In the genomic region with DNA sequence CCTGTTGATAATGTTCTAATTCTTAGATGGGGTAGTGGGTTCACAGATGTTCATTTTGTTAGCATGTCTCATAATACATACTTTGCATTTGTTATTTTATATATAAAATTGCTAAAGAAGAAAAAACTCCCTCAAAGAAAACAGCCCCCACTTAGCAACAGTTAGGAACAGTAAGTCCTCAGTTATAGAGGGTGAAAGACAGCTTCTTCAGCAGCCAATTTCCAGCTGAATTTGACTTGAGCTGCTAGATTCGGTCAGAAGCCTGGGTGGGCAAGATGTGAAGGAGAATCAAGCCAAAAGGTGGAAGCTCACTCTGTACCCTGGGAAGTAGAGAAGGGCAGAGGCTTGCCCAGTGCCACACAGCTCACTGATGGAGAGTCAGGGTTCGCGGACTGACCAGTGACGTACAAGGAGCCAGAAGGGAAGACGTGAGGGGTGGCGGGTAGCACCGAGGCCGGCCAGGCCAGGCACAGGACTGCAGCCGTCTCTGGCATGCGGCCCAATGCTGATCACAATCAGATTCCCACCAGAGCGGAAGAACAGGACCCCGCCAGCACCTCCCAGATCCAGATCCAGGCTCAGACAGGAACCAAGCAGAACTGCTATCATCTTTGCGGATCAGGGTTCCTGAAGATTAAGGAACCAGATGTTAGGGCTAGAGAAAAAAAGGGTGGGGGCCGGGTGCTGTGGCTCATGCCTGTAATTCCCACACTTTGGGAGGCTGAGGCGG, we compare ENCODE assay signal across 19 cellular contexts. TPM values are rescaled to one million over a fixed set of nuclear protein-coding genes. Genes with fewer than 3 reads are reported as not detected.
DNase-seq lines count a peak whose midpoint lies in the region; ATAC-seq and TF ChIP-seq lines count a peak whose summit lies in the region.
"Had no signal": no experiment of that assay in that cellular context is flagged by ENCODE, and none has a peak within 500 bp of the region (broad histone marks: within the 10 kb centered on the region; RNA-seq: fewer than 3 reads in every experiment).

No MANE protein-coding gene starts in this region.

- intact Hi-C loops in Calu3 (cut with micrococcal nuclease; ENCODE audit: unreplicated experiment), result no loop called here

- H2AFZ ChIP-seq in smooth muscle cell (ENCODE audit: low read depth), result peak overlapping the region; percentile 41

- H3K27ac Mint-ChIP-seq in Calu3 (ENCODE audit: unreplicated experiment), result no peak overlapping the region
- H3K27ac Mint-ChIP-seq: activated CD8-positive, alpha-beta T cell treated with anti-CD3 and anti-CD28 coated beads for 36 hours; activated naive CD8-positive, alpha-beta T cell treated with anti-CD3 and anti-CD28 coated beads, Interleukin-2, amount 10 ng/mL, durations not matched to agents 7 days and 5 days; activated T-cell treated with anti-CD3 and anti-CD28 coated beads, Interleukin-2, amount 50 U/mL, for 72 hours; effector memory CD8-positive, alpha-beta T cell; nephron had no signal

- no peaks in the 10 kb centered on the region for H3K27me3 Mint-ChIP-seq in Calu3 (ENCODE audit: unreplicated experiment)
- H3K27me3 Mint-ChIP-seq: activated CD8-positive, alpha-beta T cell treated with anti-CD3 and anti-CD28 coated beads for 36 hours had no signal

- H3K27ac ChIP-seq in lung (ENCODE audit: low read depth in 1 of 2, low read length in 1 of 2), result peak overlapping the region; percentile 48 to 55
- no peak overlapping the region for H3K27ac ChIP-seq in smooth muscle cell (ENCODE audit: low read depth)
- H3K27ac ChIP-seq: suprapubic skin, VCaP had no signal

- H3K4me2 ChIP-seq in smooth muscle cell, result no peak overlapping the region

- no TSS peak for BruUV-seq in Calu3 (replicated peaks; lab: Mats Ljungman, UMichigan)

- H3F3A ChIP-seq in smooth muscle cell (ENCODE audit: low read depth), result peaks cover 5% of the 10 kb centered on the region

- ATAC-seq in lung (ENCODE audit: insufficient read depth, low FRiP score), result no peak
- ATAC-seq in activated CD4-positive, CD25-positive, alpha-beta regulatory T cell treated with anti-CD3 and anti-CD28 coated beads, Interleukin-2, amount 50 U/mL, for 24 hours, result no peak
- ATAC-seq: activated CD8-positive, alpha-beta T cell treated with anti-CD3 and anti-CD28 coated beads for 36 hours; activated T-cell treated with anti-CD3 and anti-CD28 coated beads, Interleukin-2, amount 50 U/mL, for 72 hours; effector memory CD8-positive, alpha-beta T cell; HCT116 had no signal

- DNase-seq in fibroblast of villous mesenchyme (ENCODE audit: low read depth), result peak; percentile 28
- DNase-seq in lung (ENCODE audit: low spot score), result peak; percentile 43
- no peak for DNase-seq in smooth muscle cell (lab: John Stamatoyannopoulos, UW; ENCODE audit: unreplicated experiment)
- no peak for DNase-seq in amniotic stem cell (lab: John Stamatoyannopoulos, UW)
- no peak for DNase-seq in stimulated activated CD4-positive, alpha-beta T cell treated with anti-CD3 and anti-CD28 coated beads, Interleukin-2, amount 100 ng/mL, for 48 hours
- DNase-seq in Calu3, result no peak
- DNase-seq: activated CD8-positive, alpha-beta T cell treated with anti-CD3 and anti-CD28 coated beads for 36 hours; activated naive CD8-positive, alpha-beta T cell treated with anti-CD3 and anti-CD28 coated beads, Interleukin-2, amount 10 ng/mL, durations not matched to agents 7 days and 5 days; activated T-cell treated with anti-CD3 and anti-CD28 coated beads, Interleukin-2, amount 50 U/mL, for 72 hours; effector memory CD8-positive, alpha-beta T cell; NCI-H1930; NCI-H526; stimulated activated CD4-positive, alpha-beta T cell treated with anti-CD3 and anti-CD28 coated beads, Interleukin-2, amount 100 ng/mL, for 24 hours had no signal

- TF ChIP-seq CTCF in fibroblast of villous mesenchyme (IDR thresholded peaks at IDR 0.05; ENCODE audit: insufficient read depth, low read depth, low read length) (no peak), lung (IDR thresholded peaks at IDR 0.05; ENCODE audit: control extremely low read depth, extremely low read depth) (no peak), smooth muscle cell (IDR thresholded peaks at IDR 0.05; ENCODE audit: borderline replicate concordance, insufficient read depth, poor library complexity, severe bottlenecking) (no peak), Calu3 (IDR thresholded peaks at IDR 0.05; ENCODE audit: unreplicated experiment) (no peak)

- H3K9me3 ChIP-seq in lung (ENCODE audit: control insufficient read depth in 2 of 2, insufficient read depth in 1 of 2, low read length in 1 of 2) (no peaks in the 10 kb centered on the region), smooth muscle cell (replicated peaks; ENCODE audit: low read depth) (no peaks in the 10 kb centered on the region)
- H3K9me3 ChIP-seq: suprapubic skin had no signal

- H3K36me3 ChIP-seq in lung (ENCODE audit: control insufficient read depth in 2 of 2, insufficient read depth in 2 of 2, low read length in 2 of 2) (no peaks in the 10 kb centered on the region), smooth muscle cell (ENCODE audit: low read depth) (no peaks in the 10 kb centered on the region)
- H3K36me3 ChIP-seq: suprapubic skin had no signal

- no peak overlapping the region for H3K4me3 Mint-ChIP-seq in Calu3 (ENCODE audit: low read depth, unreplicated experiment)
- H3K4me3 Mint-ChIP-seq: activated CD8-positive, alpha-beta T cell treated with anti-CD3 and anti-CD28 coated beads for 36 hours; activated naive CD8-positive, alpha-beta T cell treated with anti-CD3 and anti-CD28 coated beads, Interleukin-2, amount 10 ng/mL, durations not matched to agents 7 days and 5 days; activated T-cell treated with anti-CD3 and anti-CD28 coated beads, Interleukin-2, amount 50 U/mL, for 72 hours; effector memory CD8-positive, alpha-beta T cell; nephron had no signal

- H3K4me1 Mint-ChIP-seq in Calu3 (ENCODE audit: low read depth, unreplicated experiment), result no peaks in the 10 kb centered on the region

- H3K9me3 Mint-ChIP-seq in Calu3 (ENCODE audit: low read depth, unreplicated experiment), result no peaks in the 10 kb centered on the region
- H3K9me3 Mint-ChIP-seq: activated CD8-positive, alpha-beta T cell treated with anti-CD3 and anti-CD28 coated beads for 36 hours; activated naive CD8-positive, alpha-beta T cell treated with anti-CD3 and anti-CD28 coated beads, Interleukin-2, amount 10 ng/mL, durations not matched to agents 7 days and 5 days; activated T-cell treated with anti-CD3 and anti-CD28 coated beads, Interleukin-2, amount 50 U/mL, for 72 hours; effector memory CD8-positive, alpha-beta T cell; nephron had no signal

- H3K36me3 Mint-ChIP-seq in Calu3 (ENCODE audit: insufficient read depth, unreplicated experiment), result no peaks in the 10 kb centered on the region
- H3K36me3 Mint-ChIP-seq: activated naive CD8-positive, alpha-beta T cell treated with anti-CD3 and anti-CD28 coated beads, Interleukin-2, amount 10 ng/mL, durations not matched to agents 7 days and 5 days had no signal

- CTCF ChIA-PET in Calu3 (lab: Charles Lee), result no interaction called here

- WGBS in lung, 2 donors, result 63 to 74% methylated on average over 15 of the region's 15 CpGs
- 59% methylated on average over 15 of the region's 15 CpGs for WGBS in smooth muscle cell (ENCODE audit: low lambda C conversion rate)

- H4K20me1 ChIP-seq in smooth muscle cell (ENCODE audit: low read depth), result no peaks in the 10 kb centered on the region

- H3K9ac ChIP-seq in smooth muscle cell (ENCODE audit: low read depth), result no peak overlapping the region

- H3K4me3 ChIP-seq in fibroblast of villous mesenchyme (ENCODE audit: low read depth, low read length), result no peak overlapping the region
- no peak overlapping the region for H3K4me3 ChIP-seq in lung
- H3K4me3 ChIP-seq in smooth muscle cell, result no peak overlapping the region
- H3K4me3 ChIP-seq: suprapubic skin had no signal

- no peaks in the 10 kb centered on the region for H3K79me2 ChIP-seq in smooth muscle cell (ENCODE audit: low read depth)

- peaks cover 0 to 7% of the 10 kb centered on the region in 2 donors for H3K4me1 ChIP-seq in lung (ENCODE audit: control insufficient read depth in 2 of 2, insufficient read depth in 2 of 2, low read length in 2 of 2)
- no peaks in the 10 kb centered on the region for H3K4me1 ChIP-seq in smooth muscle cell (ENCODE audit: low read depth)
- H3K4me1 ChIP-seq: suprapubic skin had no signal

- H3K27me3 ChIP-seq in lung (ENCODE audit: control insufficient read depth, insufficient read depth) (no peaks in the 10 kb centered on the region), smooth muscle cell (ENCODE audit: low read depth) (no peaks in the 10 kb centered on the region)
- H3K27me3 ChIP-seq: suprapubic skin had no signal

TF ChIP-seq in PFSK-1, 5 proteins besides CTCF, POLR2A, EP300 and RAD21 (continues in another document):
- TF ChIP-seq FOXP2 (optimal IDR thresholded peaks at IDR 0.05; ENCODE audit: borderline replicate concordance, extremely low read depth, extremely low read length, insufficient read depth) (peak; percentile 66), POLR2AphosphoS5 (IDR thresholded peaks at IDR 0.05; ENCODE audit: low read depth, low read length) (no peak)

RNA-seq across cellular contexts. Expression of a gene that starts 30.4 kb away (rescaled TPM):
- 0.46 TPM for polyA plus RNA-seq in PFSK-1 (2012; ENCODE audit: insufficient read length, low read depth)
- total RNA-seq in fibroblast of villous mesenchyme (under 0.01 and 0.32 TPM in 2 replicates), lung (100 to 1,000 TPM; 272 to 285 TPM), smooth muscle cell (0.09 TPM in 1 of 2 replicates, not detected in the other), Calu3 (2022) (not detected in 2 replicates)
- polyA plus RNA-seq in lung (100 to 1,000 TPM in 1 of 2 donors, 10 to 100 TPM in 1; 65.6 to 226 TPM), smooth muscle cell (0.19 and 0.79 TPM in 2 replicates)

RNA-seq across cellular contexts. Expression of a gene that starts 45.3 kb away (rescaled TPM):
- polyA plus RNA-seq in PFSK-1 (2012; ENCODE audit: insufficient read length, low read depth), result 16.1 TPM
- 120 and 209 TPM in 2 replicates for total RNA-seq in fibroblast of villous mesenchyme
- total RNA-seq in lung, result 100 to 1,000 TPM; 240 to 406 TPM
- 100 to 1,000 TPM; 352 to 425 TPM for polyA plus RNA-seq in lung
- total RNA-seq in smooth muscle cell, result 153 and 207 TPM in 2 replicates
- polyA plus RNA-seq in smooth muscle cell, result 144 and 236 TPM in 2 replicates
- 124 and 128 TPM in 2 replicates for total RNA-seq in Calu3 (2022)

Comparison
In these comparisons a context has a peak if more than half of its experiments do, and no peak if none do; other contexts are left out.
1. DNase-seq: peak in fibroblast of villous mesenchyme (single experiment) and lung (single experiment); none in smooth muscle cell (single experiment), amniotic stem cell (single experiment), stimulated activated CD4-positive, alpha-beta T cell treated with anti-CD3 and anti-CD28 coated beads, Interleukin-2, amount 100 ng/mL, for 48 hours (0 of 2) and Calu3 (single experiment).
2. RNA of a gene that starts 30.4 kb away (total RNA-seq): 272 to 285 TPM in lung; not detected in Calu3, under 0.01 to 0.32 TPM in fibroblast of villous mesenchyme and 0.09 TPM in smooth muscle cell; every median in the first group is over 100 times any median in the second.